Comparison of ENCODE assay signal across 8 cellular contexts in the genomic region with DNA sequence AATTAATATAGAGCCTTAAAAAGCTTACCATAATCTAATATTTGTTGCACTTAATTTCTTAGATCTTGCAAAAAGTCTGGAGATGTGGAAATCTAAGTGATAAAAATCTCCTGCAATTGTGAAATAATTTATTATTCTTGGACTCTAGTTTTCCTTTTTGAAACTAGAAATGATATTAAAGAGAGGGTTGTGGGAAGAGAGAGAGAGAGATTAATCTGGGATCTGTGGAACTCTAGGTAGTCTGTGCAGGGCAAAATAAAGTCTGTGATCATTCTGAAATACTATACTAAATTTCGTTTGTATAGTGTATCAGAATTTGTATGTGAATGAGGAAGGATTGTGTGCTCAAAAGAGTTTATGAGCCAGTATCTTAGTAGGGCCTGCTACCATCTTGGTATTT.
"Had no signal": no experiment of that assay in that cellular context is flagged by ENCODE, and none has a peak within 500 bp of the region (broad histone marks: within the 10 kb centered on the region; RNA-seq: fewer than 3 reads in every experiment).

No MANE protein-coding gene starts in this region.

- DNase-seq: GM23248, GOT3, H7, HFFc6 had no signal

- H3K4me3 ChIP-seq: GM23248, HAP-1 had no signal

- H3K4me1 ChIP-seq: HAP-1 had no signal

- H3K9me3 ChIP-seq: HAP-1 had no signal

- ATAC-seq: HCT116, HepG2 had no signal

- H3K27ac ChIP-seq: GM23248, HL-60 had no signal
